12 cellular contexts compared by ENCODE assay signal in genomic region chr3:16069149-16069922, GRCh38.
A peak's percentile ranks its signal among the peaks of the same experiment; 100 is the strongest.
DNase-seq lines count a peak whose midpoint lies in the region; ATAC-seq and TF ChIP-seq lines count a peak whose summit lies in the region.
"Had no signal": no experiment of that assay in that cellular context is flagged by ENCODE, and none has a peak within 500 bp of the region (broad histone marks: within the 10 kb centered on the region; RNA-seq: fewer than 3 reads in every experiment).

No MANE protein-coding gene starts in this region.

- ATAC-seq in RWPE2 (ENCODE audit: low read depth) (peak; percentile 75), HG02852 (IDR thresholded peaks at IDR 0.05; ENCODE audit: unreplicated experiment) (no peak)

- H3K27me3 ChIP-seq in RWPE2 (ENCODE audit: insufficient read depth, poor library complexity, severe bottlenecking) (no peaks in the 10 kb centered on the region), fibroblast of lung (ENCODE audit: control insufficient read depth, insufficient read depth, low read length) (no peaks in the 10 kb centered on the region)
- H3K27me3 ChIP-seq: adrenal gland, transverse colon had no signal

- no peaks in the 10 kb centered on the region for H3K36me3 ChIP-seq in RWPE2 (ENCODE audit: low read depth)
- no peaks in the 10 kb centered on the region for H3K36me3 ChIP-seq in fibroblast of lung (ENCODE audit: control insufficient read depth, insufficient read depth, low read length)
- H3K36me3 ChIP-seq: adrenal gland, transverse colon had no signal

- no peak overlapping the region for H3K4me2 ChIP-seq in fibroblast of lung (ENCODE audit: extremely low read depth, insufficient read depth, low read length)

- H3K9ac ChIP-seq in fibroblast of lung (ENCODE audit: insufficient read depth, low read length) = no peak overlapping the region

- H3K4me3 ChIP-seq in RWPE2 (ENCODE audit: severe bottlenecking) (no peak overlapping the region), fibroblast of lung (replicated peaks in 1 of 4; ENCODE audit: control extremely low read depth in 1 of 4, insufficient read depth in 1 of 4, low read depth in 3 of 4, low read length in 4 of 4) (no peak overlapping the region), retinal pigment epithelial cell (ENCODE audit: low read length) (no peak overlapping the region)
- H3K4me3 ChIP-seq: adrenal gland, transverse colon had no signal

- H3K79me2 ChIP-seq in fibroblast of lung (ENCODE audit: control insufficient read depth, insufficient read depth, low read length) = no peaks in the 10 kb centered on the region

- H3K27ac ChIP-seq in RWPE2 (ENCODE audit: poor library complexity, severe bottlenecking) = peak overlapping the region; percentile 96
- H3K27ac ChIP-seq in fibroblast of lung (ENCODE audit: insufficient read depth, low read length) = peak overlapping the region; percentile 81
- H3K27ac ChIP-seq: transverse colon had no signal

- TF ChIP-seq CTCF in RWPE2 (IDR thresholded peaks at IDR 0.05; ENCODE audit: poor library complexity, severe bottlenecking) (no peak), fibroblast of lung (conservative IDR thresholded peaks at IDR 0.05 in 1 of 2, IDR thresholded peaks at IDR 0.05 in 1 of 2; ENCODE audit: low read depth in 1 of 2, low read length in 2 of 2) (no peak), retinal pigment epithelial cell (conservative IDR thresholded peaks at IDR 0.05; ENCODE audit: low read depth, low read length) (no peak)

- no peak overlapping the region for H2AFZ ChIP-seq in fibroblast of lung (ENCODE audit: low read length)

- DNase-seq in GM04503 (ENCODE audit: low read depth) (peak; percentile 84), RWPE2 (ENCODE audit: low spot score) (no peak), fibroblast of lung (ENCODE audit: low read depth in 2 of 2) (peak; percentile 90 to 99), retinal pigment epithelial cell (ENCODE audit: low read depth) (peak; percentile 81), NCI-H187 treated with DMSO at 0.1 percent for 48 hours (lab: John Stamatoyannopoulos, UW) (no peak), OCI-M2 (lab: John Stamatoyannopoulos, UW; ENCODE audit: unreplicated experiment) (no peak)
- DNase-seq in activated CD8-positive, alpha-beta memory T cell treated with anti-CD3 and anti-CD28 coated beads for 24 hours = no peak
- DNase-seq: activated CD4-positive, alpha-beta T cell treated with anti-CD3 and anti-CD28 coated beads, Interleukin-2, amount 50 U/mL, for 48 hours; adrenal gland; NCI-H1694; transverse colon had no signal

- no peaks in the 10 kb centered on the region for H3K9me3 ChIP-seq in RWPE2 (ENCODE audit: severe bottlenecking)
- H3K9me3 ChIP-seq in fibroblast of lung (ENCODE audit: control insufficient read depth, insufficient read depth, low read depth, low read length) = no peaks in the 10 kb centered on the region
- H3K9me3 ChIP-seq: adrenal gland, transverse colon had no signal

- no peaks in the 10 kb centered on the region for H4K20me1 ChIP-seq in fibroblast of lung (ENCODE audit: control insufficient read depth, extremely low read depth, insufficient read depth, low read length)

- H3K4me1 ChIP-seq in RWPE2 (ENCODE audit: insufficient read depth, poor library complexity, severe bottlenecking) (peaks cover 56% of the 10 kb centered on the region), fibroblast of lung (ENCODE audit: control insufficient read depth, extremely low read depth, insufficient read depth, low read length) (peaks cover 45% of the 10 kb centered on the region)

Comparison
In these comparisons a context has a peak if more than half of its experiments do, and no peak if none do; other contexts are left out.
1. DNase-seq: peak in GM04503 (single experiment), fibroblast of lung (2 of 2) and retinal pigment epithelial cell (single experiment); none in RWPE2 (single experiment), activated CD8-positive, alpha-beta memory T cell treated with anti-CD3 and anti-CD28 coated beads for 24 hours (single experiment), NCI-H187 treated with DMSO at 0.1 percent for 48 hours (single experiment) and OCI-M2 (single experiment).